In genomic region chr3:196537319-196537984, GRCh38 we compare ENCODE assay signal across 8 cellular contexts. TPM values are rescaled to one million over a fixed set of nuclear protein-coding genes. Genes with fewer than 3 reads are reported as not detected.
DNase-seq lines count a peak whose midpoint lies in the region; TF ChIP-seq lines count a peak whose summit lies in the region.

No MANE protein-coding gene starts in this region.

- no peak overlapping the region for H2AFZ ChIP-seq in hepatocyte

- 57% methylated on average over 18 of the region's 18 CpGs for whole genome bisulfite sequencing in hepatocyte (ENCODE audit: low lambda C conversion rate, missing lambda C conversion rate)

- no peaks in the 10 kb centered on the region for H3K9me3 Mint-ChIP-seq in activated naive CD4-positive, alpha-beta T cell treated with anti-CD3 and anti-CD28 coated beads, Interleukin-2, amount 10 ng/mL, durations not matched to agents 7 days and 5 days

- TF ChIP-seq CTCF in hepatocyte (IDR thresholded peaks at IDR 0.05; ENCODE audit: poor library complexity), result peak; percentile 47

- H3K4me1 ChIP-seq in hepatocyte (ENCODE audit: insufficient read depth), result no peaks in the 10 kb centered on the region

- no peaks in the 10 kb centered on the region for H3K36me3 Mint-ChIP-seq in activated naive CD4-positive, alpha-beta T cell treated with anti-CD3 and anti-CD28 coated beads, Interleukin-2, amount 10 ng/mL, durations not matched to agents 7 days and 5 days

- DNase-seq in NCI-H748 (lab: John Stamatoyannopoulos, UW; ENCODE audit: unreplicated experiment) (peak; percentile 27), NCI-H748 treated with DMSO at 0.1 percent for 48 hours (lab: John Stamatoyannopoulos, UW) (no peak), RPMI8226 (peak; percentile 39), hepatocyte (ENCODE audit: low spot score) (no peak), GDM1 (lab: John Stamatoyannopoulos, UW) (no peak), cerebellar nuclear complex (lab: John Stamatoyannopoulos, UW) (no peak)
- peak; percentile 78 for DNase-seq in activated naive CD4-positive, alpha-beta T cell treated with anti-CD3 and anti-CD28 coated beads, Interleukin-2, amount 10 ng/mL, durations not matched to agents 7 days and 5 days
- DNase-seq in stimulated activated CD4-positive, alpha-beta T cell treated with anti-CD3 and anti-CD28 coated beads, Interleukin-4, amount 100 ng/mL, for 4 hours, result peak; percentile 49 to 61

- no peaks in the 10 kb centered on the region for H3K27me3 ChIP-seq in hepatocyte

- H3K4me2 ChIP-seq in hepatocyte, result no peak overlapping the region

- H3K79me2 ChIP-seq in hepatocyte, result no peaks in the 10 kb centered on the region

- H3K27ac ChIP-seq in hepatocyte, result no peak overlapping the region

- no peak overlapping the region for H3K4me3 ChIP-seq in hepatocyte

- no peak overlapping the region for H3K4me3 Mint-ChIP-seq in activated naive CD4-positive, alpha-beta T cell treated with anti-CD3 and anti-CD28 coated beads, Interleukin-2, amount 10 ng/mL, durations not matched to agents 7 days and 5 days

- H3K9me3 ChIP-seq in hepatocyte (ENCODE audit: low read depth), result no peaks in the 10 kb centered on the region

- peaks cover 4% of the 10 kb centered on the region for H3K4me1 Mint-ChIP-seq in activated naive CD4-positive, alpha-beta T cell treated with anti-CD3 and anti-CD28 coated beads, Interleukin-2, amount 10 ng/mL, durations not matched to agents 7 days and 5 days

- no peak overlapping the region for H3K27ac Mint-ChIP-seq in activated naive CD4-positive, alpha-beta T cell treated with anti-CD3 and anti-CD28 coated beads, Interleukin-2, amount 10 ng/mL, durations not matched to agents 7 days and 5 days

- no peaks in the 10 kb centered on the region for H3K36me3 ChIP-seq in hepatocyte (replicated peaks; ENCODE audit: insufficient read depth, low read depth)

- no peaks in the 10 kb centered on the region for H3K9me2 ChIP-seq in hepatocyte (replicated peaks; ENCODE audit: insufficient read depth)

- H4K20me1 ChIP-seq in hepatocyte (ENCODE audit: insufficient read depth, poor library complexity, severe bottlenecking), result no peaks in the 10 kb centered on the region

- CTCF ChIA-PET in activated naive CD4-positive, alpha-beta T cell treated with anti-CD3 and anti-CD28 coated beads, Interleukin-2, amount 10 ng/mL, durations not matched to agents 7 days and 5 days (lab: Charles Lee), result interaction anchor here (0.6 to 2.8 kb wide), 7 partner anchors 9 to 354 kb away, joined by 3 to 15 read pairs (median 3); partner anchors contain the start of genes FBXO45 and WDR53

- H3K27me3 Mint-ChIP-seq in activated naive CD4-positive, alpha-beta T cell treated with anti-CD3 and anti-CD28 coated beads, Interleukin-2, amount 10 ng/mL, durations not matched to agents 7 days and 5 days, result peaks cover 13% of the 10 kb centered on the region

RNA-seq across cellular contexts. Expression of gene SMCO1, which starts 22.3 kb away (rescaled TPM):
- total RNA-seq in hepatocyte, result not detected in 2 replicates
- polyA plus RNA-seq in hepatocyte, result not detected in 2 replicates

RNA-seq across cellular contexts. Expression of gene WDR53, which starts 30.9 kb away (rescaled TPM):
- 6.4 and 6.9 TPM in 2 replicates for total RNA-seq in hepatocyte
- polyA plus RNA-seq in hepatocyte, result 7.2 and 8.8 TPM in 2 replicates

RNA-seq across cellular contexts. Expression of gene FBXO45, which starts 31.0 kb away (rescaled TPM):
- 10.1 and 12.2 TPM in 2 replicates for total RNA-seq in hepatocyte
- 3.4 and 6.8 TPM in 2 replicates for polyA plus RNA-seq in hepatocyte

RNA-seq across cellular contexts. Expression of gene RNF168, which starts 33.9 kb away (rescaled TPM):
- 9.4 and 13.5 TPM in 2 replicates for total RNA-seq in hepatocyte
- polyA plus RNA-seq in hepatocyte, result 4.5 and 5.3 TPM in 2 replicates

Comparison
In these comparisons a context has a peak if more than half of its experiments do, and no peak if none do; other contexts are left out.
1. DNase-seq: peak in NCI-H748 (single experiment), RPMI8226 (single experiment), activated naive CD4-positive, alpha-beta T cell treated with anti-CD3 and anti-CD28 coated beads, Interleukin-2, amount 10 ng/mL, durations not matched to agents 7 days and 5 days (single experiment) and stimulated activated CD4-positive, alpha-beta T cell treated with anti-CD3 and anti-CD28 coated beads, Interleukin-4, amount 100 ng/mL, for 4 hours (2 of 2); none in NCI-H748 treated with DMSO at 0.1 percent for 48 hours (single experiment), hepatocyte (single experiment), GDM1 (single experiment) and cerebellar nuclear complex (0 of 2).